In genomic region chr12:31277081-31277480, GRCh38 we compare ENCODE assay signal across 15 cellular contexts. TPM values are rescaled to one million over a fixed set of nuclear protein-coding genes. Genes with fewer than 3 reads are reported as not detected.
DNase-seq lines count a peak whose midpoint lies in the region; ATAC-seq and TF ChIP-seq lines count a peak whose summit lies in the region.
"Had no signal": no experiment of that assay in that cellular context is flagged by ENCODE, and none has a peak within 500 bp of the region (broad histone marks: within the 10 kb centered on the region; RNA-seq: fewer than 3 reads in every experiment).

No MANE protein-coding gene starts in this region.

- 91% methylated on average over 2 of the region's 2 CpGs for WGBS in suprapubic skin
- WGBS in mesenchymal stem cell: 99% methylated on average over 2 of the region's 2 CpGs

- no peaks in the 10 kb centered on the region for H3K9me3 ChIP-seq in CD4-positive, alpha-beta T cell (ENCODE audit: control insufficient read depth, low read length)
- H3K9me3 ChIP-seq in suprapubic skin (no peaks in the 10 kb centered on the region), mesenchymal stem cell (ENCODE audit: control insufficient read depth, low read length) (no peaks in the 10 kb centered on the region)

- H3K27ac Mint-ChIP-seq in activated T-cell treated with anti-CD3 and anti-CD28 coated beads, Interleukin-2, amount 50 U/mL, for 24 hours: peak overlapping the region; percentile 60
- peak overlapping the region; percentile 15 for H3K27ac Mint-ChIP-seq in CD4-positive, alpha-beta T cell
- H3K27ac Mint-ChIP-seq in IgD-negative memory B cell (peak overlapping the region; percentile 14 to 51 (median 35)), naive B cell (peak overlapping the region in 4 of 6 donors; percentile 1 to 76 (median 62))
- H3K27ac Mint-ChIP-seq in activated CD4-positive, alpha-beta memory T cell treated with anti-CD3 and anti-CD28 coated beads, Interleukin-2, amount 10 ng/mL, durations not matched to agents 7 days and 5 days: no peak overlapping the region

- no peak overlapping the region for H4K8ac ChIP-seq in mesenchymal stem cell (ENCODE audit: low read length)

- H2BK5ac ChIP-seq in mesenchymal stem cell (ENCODE audit: low read depth, low read length, poor library complexity, severe bottlenecking): no peak overlapping the region

- H3K4me3 Mint-ChIP-seq in activated T-cell treated with anti-CD3 and anti-CD28 coated beads, Interleukin-2, amount 50 U/mL, for 24 hours: no peak overlapping the region
- no peak overlapping the region for H3K4me3 Mint-ChIP-seq in CD4-positive, alpha-beta T cell
- H3K4me3 Mint-ChIP-seq in IgD-negative memory B cell (no peak overlapping the region), naive B cell (no peak overlapping the region)
- no peak overlapping the region for H3K4me3 Mint-ChIP-seq in activated CD4-positive, alpha-beta memory T cell treated with anti-CD3 and anti-CD28 coated beads, Interleukin-2, amount 10 ng/mL, durations not matched to agents 7 days and 5 days

- intact Hi-C loops in CD4-positive, alpha-beta T cell (cut with DNase I, micrococcal nuclease): loop anchor here in 1 of 2 experiments (10.0 kb wide), 1 partner anchor 162 kb away; no protein-coding TSS in a partner anchor

- TF ChIP-seq POLR2A in suprapubic skin (IDR thresholded peaks at IDR 0.05): no peak

- H2BK12ac ChIP-seq in mesenchymal stem cell (ENCODE audit: low read length in 2 of 2): no peak overlapping the region

- no peak for TF ChIP-seq CTCF in CD4-positive, alpha-beta T cell (IDR thresholded peaks at IDR 0.05)
- TF ChIP-seq CTCF in suprapubic skin (IDR thresholded peaks at IDR 0.05): no peak

- H4K91ac ChIP-seq in mesenchymal stem cell (ENCODE audit: low read length): no peak overlapping the region

- H3K9me3 Mint-ChIP-seq in activated T-cell treated with anti-CD3 and anti-CD28 coated beads, Interleukin-2, amount 50 U/mL, for 24 hours: no peaks in the 10 kb centered on the region
- H3K9me3 Mint-ChIP-seq in CD4-positive, alpha-beta T cell: no peaks in the 10 kb centered on the region
- no peaks in the 10 kb centered on the region for H3K9me3 Mint-ChIP-seq in IgD-negative memory B cell
- H3K9me3 Mint-ChIP-seq in naive B cell: no peaks in the 10 kb centered on the region
- H3K9me3 Mint-ChIP-seq in activated CD4-positive, alpha-beta memory T cell treated with anti-CD3 and anti-CD28 coated beads, Interleukin-2, amount 10 ng/mL, durations not matched to agents 7 days and 5 days: no peaks in the 10 kb centered on the region

- H3K4me1 ChIP-seq in suprapubic skin (no peaks in the 10 kb centered on the region), mesenchymal stem cell (ENCODE audit: control insufficient read depth, insufficient read depth, low read depth, low read length) (no peaks in the 10 kb centered on the region)

- H3K36me3 ChIP-seq in suprapubic skin (peaks cover 10% of the 10 kb centered on the region), mesenchymal stem cell (ENCODE audit: control insufficient read depth in 1 of 2, insufficient read depth in 2 of 2, low read depth in 1 of 2, low read length in 2 of 2) (peaks cover 0 to 7% of the 10 kb centered on the region in 2 experiments)

- no peak for DNase-seq in activated T-cell treated with anti-CD3 and anti-CD28 coated beads, Interleukin-2, amount 50 U/mL, for 24 hours
- DNase-seq in activated T-cell treated with anti-CD3 and anti-CD28 coated beads for 4 hours (no peak), naive B cell (no peak), suprapubic skin (ENCODE audit: low spot score in 2 of 2) (no peak), mesenchymal stem cell (no peak)
- no peak for DNase-seq in CD4-positive, alpha-beta T cell
- no peak for DNase-seq in activated CD4-positive, alpha-beta memory T cell treated with anti-CD3 and anti-CD28 coated beads, Interleukin-2, amount 10 ng/mL, durations not matched to agents 7 days and 5 days
- DNase-seq: NCI-H1417, NCI-H187 treated with DMSO at 0.1 percent for 48 hours, NCI-H2227 treated with DMSO at 0.1 percent for 48 hours, NCI-H510A treated with DMSO at 0.1 percent for 48 hours, NCI-H82, OCI-M1, Right ventricle myocardium superior had no signal

- H3K27me3 Mint-ChIP-seq in activated T-cell treated with anti-CD3 and anti-CD28 coated beads, Interleukin-2, amount 50 U/mL, for 24 hours: no peaks in the 10 kb centered on the region
- no peaks in the 10 kb centered on the region for H3K27me3 Mint-ChIP-seq in CD4-positive, alpha-beta T cell
- H3K27me3 Mint-ChIP-seq in IgD-negative memory B cell (no peaks in the 10 kb centered on the region), naive B cell (no peaks in the 10 kb centered on the region)
- no peaks in the 10 kb centered on the region for H3K27me3 Mint-ChIP-seq in activated CD4-positive, alpha-beta memory T cell treated with anti-CD3 and anti-CD28 coated beads, Interleukin-2, amount 10 ng/mL, durations not matched to agents 7 days and 5 days

- no peaks in the 10 kb centered on the region for H3K4me1 Mint-ChIP-seq in activated T-cell treated with anti-CD3 and anti-CD28 coated beads, Interleukin-2, amount 50 U/mL, for 24 hours (ENCODE audit: low read depth)
- H3K4me1 Mint-ChIP-seq in CD4-positive, alpha-beta T cell (ENCODE audit: low read depth): peaks cover under 1% of the 10 kb centered on the region
- H3K4me1 Mint-ChIP-seq in IgD-negative memory B cell: no peaks in the 10 kb centered on the region
- H3K4me1 Mint-ChIP-seq in naive B cell: no peaks in the 10 kb centered on the region
- no peaks in the 10 kb centered on the region for H3K4me1 Mint-ChIP-seq in activated CD4-positive, alpha-beta memory T cell treated with anti-CD3 and anti-CD28 coated beads, Interleukin-2, amount 10 ng/mL, durations not matched to agents 7 days and 5 days

- POLR2A ChIA-PET in CD4-positive, alpha-beta T cell (lab: Charles Lee): no interaction called here
- POLR2A ChIA-PET in activated CD4-positive, alpha-beta memory T cell treated with anti-CD3 and anti-CD28 coated beads, Interleukin-2, amount 10 ng/mL, durations not matched to agents 7 days and 5 days (lab: Charles Lee): no interaction called here

- CTCF ChIA-PET in CD4-positive, alpha-beta T cell (lab: Charles Lee): no interaction called here
- CTCF ChIA-PET in activated CD4-positive, alpha-beta memory T cell treated with anti-CD3 and anti-CD28 coated beads, Interleukin-2, amount 10 ng/mL, durations not matched to agents 7 days and 5 days (lab: Charles Lee): interaction anchor here (0.7 kb wide), 1 partner anchor 35 kb away, joined by 3 read pairs; no protein-coding TSS in a partner anchor

- no peak overlapping the region for H2BK120ac ChIP-seq in mesenchymal stem cell (ENCODE audit: low read depth, low read length)

- H3K36me3 Mint-ChIP-seq in activated T-cell treated with anti-CD3 and anti-CD28 coated beads, Interleukin-2, amount 50 U/mL, for 24 hours (ENCODE audit: low read depth): peaks cover 78% of the 10 kb centered on the region
- peaks cover 63% of the 10 kb centered on the region for H3K36me3 Mint-ChIP-seq in CD4-positive, alpha-beta T cell (ENCODE audit: low read depth)
- H3K36me3 Mint-ChIP-seq in IgD-negative memory B cell: peaks cover 6% of the 10 kb centered on the region
- H3K36me3 Mint-ChIP-seq in naive B cell: peaks cover 9 to 12% of the 10 kb centered on the region in 2 donors
- peaks cover 32% of the 10 kb centered on the region for H3K36me3 Mint-ChIP-seq in activated CD4-positive, alpha-beta memory T cell treated with anti-CD3 and anti-CD28 coated beads, Interleukin-2, amount 10 ng/mL, durations not matched to agents 7 days and 5 days (ENCODE audit: low read depth)

- no peak overlapping the region for H3K4me2 ChIP-seq in mesenchymal stem cell (ENCODE audit: low read length, poor library complexity, severe bottlenecking)

- ATAC-seq in CD4-positive, alpha-beta T cell (ENCODE audit: poor library complexity): no peak
- no peak for ATAC-seq in naive B cell (ENCODE audit: low read depth in 2 of 2)

- no peak overlapping the region for H3K14ac ChIP-seq in mesenchymal stem cell (ENCODE audit: low read length in 2 of 2)

- H3K23ac ChIP-seq in mesenchymal stem cell (ENCODE audit: low read length in 2 of 2): no peak overlapping the region

- H3K18ac ChIP-seq in mesenchymal stem cell (ENCODE audit: low read depth in 1 of 2, low read length in 2 of 2): no peak overlapping the region

- no peak overlapping the region for H3K4me3 ChIP-seq in suprapubic skin
- no peak overlapping the region for H3K4me3 ChIP-seq in mesenchymal stem cell (ENCODE audit: insufficient read depth in 1 of 2, low read depth in 1 of 2, low read length in 2 of 2)

- no peak for TF ChIP-seq EP300 in suprapubic skin (IDR thresholded peaks at IDR 0.05)

- no peak overlapping the region for H3K27ac ChIP-seq in CD4-positive, alpha-beta T cell (ENCODE audit: low read depth, low read length)
- H3K27ac ChIP-seq in suprapubic skin (no peak overlapping the region), mesenchymal stem cell (ENCODE audit: low read length, poor library complexity, severe bottlenecking) (no peak overlapping the region)

- peaks cover 7% of the 10 kb centered on the region for H3K79me1 ChIP-seq in mesenchymal stem cell (replicated peaks; ENCODE audit: low read length, poor library complexity, severe bottlenecking)

- H3K9ac ChIP-seq in mesenchymal stem cell (ENCODE audit: low read length): no peak overlapping the region

- H3K27me3 ChIP-seq in CD4-positive, alpha-beta T cell (ENCODE audit: control insufficient read depth, insufficient read depth, low read length): no peaks in the 10 kb centered on the region
- no peaks in the 10 kb centered on the region for H3K27me3 ChIP-seq in suprapubic skin
- no peaks in the 10 kb centered on the region for H3K27me3 ChIP-seq in mesenchymal stem cell (ENCODE audit: control insufficient read depth in 1 of 2, insufficient read depth in 1 of 2, low read length in 2 of 2)

- no peak overlapping the region for H2AK5ac ChIP-seq in mesenchymal stem cell (ENCODE audit: low read length, severe bottlenecking)

- H2AFZ ChIP-seq in mesenchymal stem cell (ENCODE audit: low read depth, low read length): no peak overlapping the region

- H2BK15ac ChIP-seq in mesenchymal stem cell (ENCODE audit: low read depth, poor library complexity, severe bottlenecking): no peak overlapping the region

- H3K4ac ChIP-seq in mesenchymal stem cell (ENCODE audit: low read depth in 1 of 2, low read length in 2 of 2): no peak overlapping the region

RNA-seq across cellular contexts. Expression of gene SINHCAF, which starts 48.9 kb away (rescaled TPM):
- 100 to 1,000 TPM; 103 to 119 TPM for total RNA-seq in CD4-positive, alpha-beta T cell
- polyA plus RNA-seq in IgD-negative memory B cell (126 TPM), naive B cell (ENCODE audit: low read depth in 6 of 6) (10 to 100 TPM; 65.6 to 89.8 (median 83.6) TPM)
- 10 to 100 TPM; 47.8 to 86.1 (median 66.3) TPM for total RNA-seq in suprapubic skin
- polyA plus RNA-seq in mesenchymal stem cell (2013, experiment 1 of 2): 33.9 TPM
- 34.9 TPM for polyA plus RNA-seq in mesenchymal stem cell (2013, experiment 2 of 2)
- total RNA-seq in activated CD4-positive, alpha-beta memory T cell treated with anti-CD3 and anti-CD28 coated beads, Interleukin-2, amount 10 ng/mL, durations not matched to agents 7 days and 5 days: 100 to 1,000 TPM; 107 to 123 TPM
